Comparison of ENCODE assay signal across 18 cellular contexts in the genomic region with DNA sequence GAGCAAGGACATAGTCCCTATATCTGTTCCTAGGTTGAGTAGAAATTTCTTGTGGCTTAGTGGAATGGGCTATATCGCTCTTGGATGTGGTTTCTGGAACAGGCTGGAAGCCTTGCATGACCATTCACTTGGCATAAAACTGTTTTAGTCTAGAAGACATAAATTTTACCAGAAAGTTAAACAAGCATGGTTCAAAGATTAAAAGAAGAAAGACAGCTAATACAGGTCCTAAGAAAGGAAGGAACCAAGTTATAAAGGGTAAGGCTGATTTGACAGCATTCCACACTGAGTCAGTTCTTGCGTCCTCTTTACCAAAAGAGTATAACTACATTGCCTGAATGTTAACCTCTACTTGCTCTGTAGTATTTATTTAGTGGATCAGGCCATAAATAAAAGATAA.
"Had no signal": no experiment of that assay in that cellular context is flagged by ENCODE, and none has a peak within 500 bp of the region (broad histone marks: within the 10 kb centered on the region; RNA-seq: fewer than 3 reads in every experiment).

No MANE protein-coding gene starts in this region.

- H3K27ac Mint-ChIP-seq: activated T-helper 17 cell treated with anti-CD3 and anti-CD28 coated beads, Interleukin-2, amount 50 U/mL, for 72 hours; naive thymus-derived CD4-positive, alpha-beta T cell; T-cell had no signal

- H3K27ac ChIP-seq: body of pancreas, coronary artery, pancreas, sigmoid colon, thoracic aorta had no signal

- FAIRE-seq: pancreas had no signal

- H3K4me3 ChIP-seq: body of pancreas, coronary artery, mucosa of descending colon, pancreas, sigmoid colon, thoracic aorta had no signal

- H3K4me1 ChIP-seq: body of pancreas, pancreas, sigmoid colon had no signal

- ATAC-seq: activated T-helper 17 cell treated with anti-CD3 and anti-CD28 coated beads, Interleukin-2, amount 50 U/mL, for 72 hours; body of pancreas; left lobe of liver; mucosa of descending colon; naive thymus-derived CD4-positive, alpha-beta T cell; pancreas; T-cell had no signal

- DNase-seq: activated CD4-positive, alpha-beta T cell treated with anti-CD3 and anti-CD28 coated beads, Interleukin-2, amount 50 U/mL, for 4 hours; activated CD4-positive, CD25-positive, alpha-beta regulatory T cell treated with anti-CD3 and anti-CD28 coated beads, Interleukin-2, amount 50 U/mL, for 72 hours; activated naive CD4-positive, alpha-beta T cell treated with Interleukin-2 at 50 U/mL for 16 hours; body of pancreas; central memory CD4-positive, alpha-beta T cell; islet precursor cell; mucosa of descending colon; naive thymus-derived CD4-positive, alpha-beta T cell; pancreas; sigmoid colon; stimulated activated CD4-positive, alpha-beta T cell treated with anti-CD3 and anti-CD28 coated beads, Interleukin-12 subunit alpha, Interleukin-12 subunit beta, amount 100 ng/mL, for 4 hours; stimulated activated CD4-positive, alpha-beta T cell treated with anti-CD3 and anti-CD28 coated beads, Interleukin-2, amount 100 ng/mL, for 24 hours; T-cell; T1000 had no signal

- H3K36me3 Mint-ChIP-seq: naive thymus-derived CD4-positive, alpha-beta T cell; T-cell had no signal

- H3K27me3 ChIP-seq: body of pancreas, pancreas, sigmoid colon had no signal

- H3K4me1 Mint-ChIP-seq: activated T-helper 17 cell treated with anti-CD3 and anti-CD28 coated beads, Interleukin-2, amount 50 U/mL, for 72 hours; naive thymus-derived CD4-positive, alpha-beta T cell; T-cell had no signal

- H3K36me3 ChIP-seq: pancreas, sigmoid colon, thoracic aorta had no signal

- H3K9me3 ChIP-seq: body of pancreas, mucosa of descending colon, pancreas, sigmoid colon, thoracic aorta had no signal

- H3K27me3 Mint-ChIP-seq: activated T-helper 17 cell treated with anti-CD3 and anti-CD28 coated beads, Interleukin-2, amount 50 U/mL, for 72 hours; naive thymus-derived CD4-positive, alpha-beta T cell; T-cell had no signal

- H3K4me3 Mint-ChIP-seq: activated T-helper 17 cell treated with anti-CD3 and anti-CD28 coated beads, Interleukin-2, amount 50 U/mL, for 72 hours; naive thymus-derived CD4-positive, alpha-beta T cell; T-cell had no signal
